ENCODE assay signal across 9 cellular contexts in the genomic region with DNA sequence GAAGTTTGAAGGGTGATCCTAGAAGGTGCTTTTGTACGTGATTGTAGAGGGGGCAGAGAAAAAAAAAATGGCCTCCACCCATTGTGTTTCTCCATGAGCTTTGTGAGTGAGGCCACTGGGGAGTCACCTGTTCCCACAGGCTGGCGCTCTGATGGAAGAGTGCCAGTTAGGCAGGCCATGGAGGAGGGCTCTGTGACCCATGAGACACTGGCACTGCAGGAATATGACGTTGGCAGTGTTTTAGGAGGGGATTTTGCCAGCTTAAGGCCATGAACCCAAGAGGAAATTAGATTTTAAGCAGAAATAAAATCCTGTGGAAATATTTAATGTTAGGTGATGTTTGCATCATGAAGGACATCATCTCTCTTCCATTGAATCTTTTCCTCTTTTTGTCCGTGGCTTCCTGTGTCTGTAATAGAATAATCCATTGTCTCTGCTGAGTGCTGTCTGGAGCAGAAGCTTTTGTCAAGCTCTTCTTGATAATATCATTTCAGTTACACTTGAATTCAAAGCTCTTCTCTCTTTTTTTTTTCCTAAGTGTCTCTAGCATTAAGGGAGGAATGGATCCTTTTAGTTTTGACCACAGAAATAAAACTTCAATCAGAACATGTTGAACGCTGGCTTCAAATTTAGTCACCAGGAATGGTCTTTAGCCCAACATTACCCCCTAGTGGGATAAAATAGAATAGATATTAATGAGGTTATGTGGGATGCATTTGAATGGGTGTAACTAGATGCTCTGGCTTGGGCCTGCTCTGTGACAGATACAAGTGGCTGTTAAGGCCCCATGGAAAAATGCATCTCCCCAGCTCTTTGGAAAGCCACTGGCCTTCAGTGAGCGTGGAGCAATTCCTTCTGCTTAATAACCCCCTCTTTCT. TPM values are rescaled to one million over a fixed set of nuclear protein-coding genes. Genes with fewer than 3 reads are reported as not detected.
DNase-seq lines count a peak whose midpoint lies in the region; ATAC-seq, FAIRE-seq and TF ChIP-seq lines count a peak whose summit lies in the region.
"Had no signal": no experiment of that assay in that cellular context is flagged by ENCODE, and none has a peak within 500 bp of the region (broad histone marks: within the 10 kb centered on the region; RNA-seq: fewer than 3 reads in every experiment).

No MANE protein-coding gene starts in this region.

- no peaks in the 10 kb centered on the region; the same call in 1 of the 2 replicates for H3K4me1 ChIP-seq in PC-9 (replicated peaks; ENCODE audit: insufficient read depth)
- H3K4me1 ChIP-seq in naive thymus-derived CD4-positive, alpha-beta T cell (ENCODE audit: control insufficient read depth in 2 of 2, insufficient read depth in 2 of 2, low read length in 2 of 2), result no peaks in the 10 kb centered on the region

- peak overlapping the region; percentile 27; the same call in 1 of the 2 replicates for H2AFZ ChIP-seq in PC-9

- peak; percentile 73 for ATAC-seq in naive thymus-derived CD4-positive, alpha-beta T cell
- no peak for ATAC-seq in natural killer cell treated with Interleukin-12 subunit alpha and Interleukin-12 subunit beta and Interleukin-15 and Interleukin-18, amount 100 ng/mL, for 72 hours

- no peaks in the 10 kb centered on the region for H3K36me3 ChIP-seq in PC-9 (ENCODE audit: low read depth)
- no peaks in the 10 kb centered on the region for H3K36me3 ChIP-seq in naive thymus-derived CD4-positive, alpha-beta T cell (ENCODE audit: control insufficient read depth in 2 of 3, insufficient read depth in 3 of 3, low read length in 3 of 3)

- CTCF ChIA-PET in GM10248 (lab: Yijun Ruan, JAX) (interaction anchor here (0.6 to 6.3 kb wide), 26 partner anchors 9 to 954 kb away, joined by 3 to 65 read pairs (median 4); a partner anchor contains a TSS), PC-9 (lab: Charles Lee) (interaction anchor here (0.6 to 1.1 kb wide), 3 partner anchors 13 to 250 kb away, joined by 3 to 8 read pairs (median 6); no protein-coding TSS in a partner anchor)
- CTCF ChIA-PET in naive thymus-derived CD4-positive, alpha-beta T cell (lab: Charles Lee), result interaction anchor here (0.6 to 3.0 kb wide), 5 partner anchors 8 to 249 kb away, joined by 3 to 22 read pairs (median 3); no protein-coding TSS in a partner anchor

- no peaks in the 10 kb centered on the region for H3K9me2 ChIP-seq in PC-9 (ENCODE audit: insufficient read depth)

- H3K4me2 ChIP-seq in PC-9, result no peak overlapping the region

- no peaks in the 10 kb centered on the region for H3K79me2 ChIP-seq in PC-9 (ENCODE audit: low read depth)

- intact Hi-C loops in PC-9 (cut with micrococcal nuclease; ENCODE audit: unreplicated experiment), result loop anchor here (1.0 to 5.0 kb wide), 3 partner anchors 243 to 954 kb away; no protein-coding TSS in a partner anchor
- intact Hi-C loops in naive thymus-derived CD4-positive, alpha-beta T cell (cut with micrococcal nuclease), result loop anchor here (1.0 to 10.0 kb wide), 6 partner anchors 85 to 955 kb away; a partner anchor contains a TSS

- POLR2A ChIA-PET in GM10248 (lab: Yijun Ruan, JAX), result interaction anchor here (0.6 kb wide), 1 partner anchor 250 kb away, joined by 3 read pairs; no protein-coding TSS in a partner anchor
- POLR2A ChIA-PET in PC-9 (lab: Charles Lee; ENCODE audit: unreplicated experiment), result interaction anchor here (0.7 kb wide), 1 partner anchor 29 kb away, joined by 19 read pairs; no protein-coding TSS in a partner anchor
- POLR2A ChIA-PET in naive thymus-derived CD4-positive, alpha-beta T cell (lab: Charles Lee), result no interaction called here

- DNase-seq in GM10248 (ENCODE audit: extremely low spot score) (peak; percentile 66), H54 (ENCODE audit: insufficient read length, low spot score) (peak; percentile 15), Kasumi-1 (lab: John Stamatoyannopoulos, UW) (peak; percentile 65 to 73), PC-9 (no peak), epithelial cell of esophagus (ENCODE audit: low read depth) (peak; percentile 48)
- peak in 5 of 9 donors; percentile 21 to 49 (median 25) for DNase-seq in naive thymus-derived CD4-positive, alpha-beta T cell
- DNase-seq in activated naive CD4-positive, alpha-beta T cell treated with Interleukin-2 at 50 U/mL for 16 hours, result no peak
- no peak for DNase-seq in natural killer cell treated with Interleukin-12 subunit alpha and Interleukin-12 subunit beta and Interleukin-15 and Interleukin-18, amount 100 ng/mL, for 72 hours (ENCODE audit: low spot score)
- DNase-seq: activated T-cell treated with anti-CD3 and anti-CD28 coated beads, Interleukin-2, amount 50 U/mL, for 4 hours had no signal

- H4K20me1 ChIP-seq in PC-9 (ENCODE audit: insufficient read depth), result no peaks in the 10 kb centered on the region

- no peak for TF ChIP-seq POLR2A in H54 (IDR thresholded peaks at IDR 0.05; ENCODE audit: low read depth, low read length)

- H3F3A ChIP-seq in PC-9 (ENCODE audit: insufficient read depth, low read depth), result no peaks in the 10 kb centered on the region

- H3K27me3 Mint-ChIP-seq in naive thymus-derived CD4-positive, alpha-beta T cell, result peaks cover 0 to 7% (median 0%) of the 10 kb centered on the region in 5 donors
- H3K27me3 Mint-ChIP-seq in natural killer cell treated with Interleukin-12 subunit alpha and Interleukin-12 subunit beta and Interleukin-15 and Interleukin-18, amount 100 ng/mL, for 72 hours, result peaks cover 7 to 8% of the 10 kb centered on the region in 2 donors

- no peaks in the 10 kb centered on the region for H3K36me3 Mint-ChIP-seq in naive thymus-derived CD4-positive, alpha-beta T cell
- no peaks in the 10 kb centered on the region for H3K36me3 Mint-ChIP-seq in natural killer cell treated with Interleukin-12 subunit alpha and Interleukin-12 subunit beta and Interleukin-15 and Interleukin-18, amount 100 ng/mL, for 72 hours

- H3K27ac Mint-ChIP-seq in naive thymus-derived CD4-positive, alpha-beta T cell, result no peak overlapping the region
- H3K27ac Mint-ChIP-seq in natural killer cell treated with Interleukin-12 subunit alpha and Interleukin-12 subunit beta and Interleukin-15 and Interleukin-18, amount 100 ng/mL, for 72 hours, result no peak overlapping the region

- no peak overlapping the region for H3K27ac ChIP-seq in PC-9
- no peak overlapping the region for H3K27ac ChIP-seq in naive thymus-derived CD4-positive, alpha-beta T cell (ENCODE audit: low read depth, low read length)

- no TSS peak for BruUV-seq in PC-9 (replicated peaks; lab: Mats Ljungman, UMichigan)

- H3K4me3 Mint-ChIP-seq in naive thymus-derived CD4-positive, alpha-beta T cell, result no peak overlapping the region
- no peak overlapping the region for H3K4me3 Mint-ChIP-seq in natural killer cell treated with Interleukin-12 subunit alpha and Interleukin-12 subunit beta and Interleukin-15 and Interleukin-18, amount 100 ng/mL, for 72 hours
- H3K4me3 Mint-ChIP-seq: activated T-cell treated with anti-CD3 and anti-CD28 coated beads, Interleukin-2, amount 50 U/mL, for 4 hours had no signal

- no peaks in the 10 kb centered on the region for H3K9me3 ChIP-seq in PC-9 (ENCODE audit: insufficient read depth, low read depth)
- no peaks in the 10 kb centered on the region for H3K9me3 ChIP-seq in naive thymus-derived CD4-positive, alpha-beta T cell (ENCODE audit: control insufficient read depth in 2 of 3, low read length in 3 of 3)

- H3K4me3 ChIP-seq in PC-9, result no peak overlapping the region
- no peak overlapping the region for H3K4me3 ChIP-seq in epithelial cell of esophagus (ENCODE audit: low read length)
- H3K4me3 ChIP-seq in naive thymus-derived CD4-positive, alpha-beta T cell (ENCODE audit: low read length), result no peak overlapping the region

- peaks cover 0 to 2% (median 0%) of the 10 kb centered on the region in 7 donors for H3K4me1 Mint-ChIP-seq in naive thymus-derived CD4-positive, alpha-beta T cell
- H3K4me1 Mint-ChIP-seq in natural killer cell treated with Interleukin-12 subunit alpha and Interleukin-12 subunit beta and Interleukin-15 and Interleukin-18, amount 100 ng/mL, for 72 hours (ENCODE audit: low read depth in 2 of 2), result no peaks in the 10 kb centered on the region

- TF ChIP-seq CTCF in GM10248 (IDR thresholded peaks at IDR 0.05; ENCODE audit: control extremely low read depth, extremely low read depth, low read depth, missing control alignments) (peak; percentile 45), PC-9 (conservative IDR thresholded peaks at IDR 0.05) (peak; percentile 68), epithelial cell of esophagus (IDR thresholded peaks at IDR 0.05; ENCODE audit: insufficient read depth, low read depth, low read length, missing control alignments) (peak; percentile 47)

- H3K27me3 ChIP-seq in PC-9 (ENCODE audit: insufficient read depth, low read depth), result no peaks in the 10 kb centered on the region
- no peaks in the 10 kb centered on the region for H3K27me3 ChIP-seq in naive thymus-derived CD4-positive, alpha-beta T cell (ENCODE audit: control insufficient read depth in 2 of 2, insufficient read depth in 2 of 2, low read length in 2 of 2)

- FAIRE-seq in H54 (lab: Jason Lieb, UNC), result no peak

- H3K9me3 Mint-ChIP-seq in naive thymus-derived CD4-positive, alpha-beta T cell, result no peaks in the 10 kb centered on the region
- H3K9me3 Mint-ChIP-seq in natural killer cell treated with Interleukin-12 subunit alpha and Interleukin-12 subunit beta and Interleukin-15 and Interleukin-18, amount 100 ng/mL, for 72 hours, result no peaks in the 10 kb centered on the region
- H3K9me3 Mint-ChIP-seq: activated T-cell treated with anti-CD3 and anti-CD28 coated beads, Interleukin-2, amount 50 U/mL, for 4 hours had no signal

RNA-seq across cellular contexts. Expression of a gene that starts 41.0 kb away (rescaled TPM):
- total RNA-seq in PC-9 (2021), result not detected in 2 replicates
- not detected for total RNA-seq in naive thymus-derived CD4-positive, alpha-beta T cell
- not detected for polyA plus RNA-seq in naive thymus-derived CD4-positive, alpha-beta T cell
- total RNA-seq in natural killer cell treated with Interleukin-12 subunit alpha and Interleukin-12 subunit beta and Interleukin-15 and Interleukin-18, amount 100 ng/mL, for 72 hours, result not detected
- total RNA-seq: activated T-cell treated with anti-CD3 and anti-CD28 coated beads, Interleukin-2, amount 50 U/mL, for 4 hours had no signal

Comparison
In these comparisons a context has a peak if more than half of its experiments do, and no peak if none do; other contexts are left out.
1. DNase-seq: peak in GM10248 (single experiment), H54 (single experiment), Kasumi-1 (2 of 2), epithelial cell of esophagus (single experiment) and naive thymus-derived CD4-positive, alpha-beta T cell (5 of 9); none in PC-9 (0 of 2), activated naive CD4-positive, alpha-beta T cell treated with Interleukin-2 at 50 U/mL for 16 hours (single experiment) and natural killer cell treated with Interleukin-12 subunit alpha and Interleukin-12 subunit beta and Interleukin-15 and Interleukin-18, amount 100 ng/mL, for 72 hours (single experiment).
2. Peak in every context shown above with its lines, with median percentiles within 50 percentile points of each other: CTCF ChIP-seq.